In the genomic region with DNA sequence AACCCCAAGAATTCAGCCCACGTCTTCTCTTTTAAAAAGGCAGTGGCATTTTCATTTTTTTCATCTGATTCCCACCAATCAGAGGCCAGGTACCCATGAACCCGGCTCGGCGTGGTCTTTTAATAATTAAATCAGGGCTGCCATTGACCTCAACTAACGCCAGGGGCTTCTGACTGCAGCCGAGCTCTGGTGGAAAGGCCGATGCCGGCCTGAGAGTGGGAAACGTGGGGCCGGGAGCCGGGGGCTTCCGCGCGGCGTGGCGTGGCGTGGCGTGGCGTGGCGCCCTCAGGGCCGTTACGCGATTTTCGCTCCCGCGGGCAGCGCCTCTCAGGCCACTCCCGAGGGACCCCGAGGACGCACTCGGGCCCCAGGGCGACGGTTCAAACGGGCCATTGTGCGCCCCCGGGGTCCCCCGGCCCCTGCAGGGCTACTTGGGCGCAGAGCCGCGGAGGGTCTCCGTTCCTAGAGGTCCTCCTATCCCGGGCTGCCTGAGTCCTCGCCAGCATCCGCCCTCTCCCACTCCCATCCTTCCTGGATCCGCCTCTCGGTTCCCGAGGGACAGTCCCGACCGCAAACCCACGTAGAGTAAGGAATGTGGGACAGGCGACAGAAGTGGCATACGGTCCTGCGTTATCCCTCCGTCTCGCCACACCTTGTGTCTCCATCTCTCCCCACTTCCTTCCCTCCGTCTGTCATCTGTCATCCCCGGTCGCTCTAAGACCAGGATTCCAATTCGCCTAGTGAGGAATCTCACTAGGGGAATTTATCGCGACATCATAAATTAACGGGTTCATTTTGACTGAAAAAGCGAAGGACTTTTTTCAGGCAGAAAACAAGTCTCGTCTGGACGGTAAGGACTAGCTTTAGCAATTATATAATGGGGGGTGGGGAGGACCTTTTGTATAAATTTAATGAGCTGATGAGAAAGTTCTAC, we compare ENCODE assay signal across 1 cellular context.
A peak's percentile ranks its signal among the peaks of the same experiment; 100 is the strongest.
TF ChIP-seq lines count a peak whose summit lies in the region.

No MANE protein-coding gene starts in this region.

TF ChIP-seq in H1, 55 proteins besides CTCF, POLR2A, EP300 and RAD21 (continued from another document):
- TF ChIP-seq SIRT6 (IDR thresholded peaks at IDR 0.05; ENCODE audit: low read length) (no peak), HDAC2 (IDR thresholded peaks at IDR 0.05; ENCODE audit: borderline replicate concordance in 1 of 2, low read depth in 2 of 2, low read length in 2 of 2) (peak; percentile 76 to 94; a peak in 3 of 4 replicates), CHD2 (IDR thresholded peaks at IDR 0.05; ENCODE audit: low read length) (0 out of 2 replicates have a peak, but pooled peaks have one; percentile 37), YY1 (IDR thresholded peaks at IDR 0.05; ENCODE audit: low read depth, low read length) (0 out of 2 replicates have a peak, but pooled peaks have one; percentile 13), GABPA (IDR thresholded peaks at IDR 0.05; ENCODE audit: borderline replicate concordance, insufficient read depth, low read length) (no peak), TCF12 (IDR thresholded peaks at IDR 0.05; ENCODE audit: low read depth, low read length) (no peak), SUZ12 (IDR thresholded peaks at IDR 0.05; ENCODE audit: low read length) (no peak), CBX8 (IDR thresholded peaks at IDR 0.05; ENCODE audit: borderline replicate concordance, low read depth, low read length) (no peak), KDM1A (IDR thresholded peaks at IDR 0.05; ENCODE audit: borderline replicate concordance, low read length) (no peak), ASH2L (IDR thresholded peaks at IDR 0.05; ENCODE audit: low read length) (no peak), BRCA1 (IDR thresholded peaks at IDR 0.05; ENCODE audit: low read depth, low read length) (no peak), BCL11A (IDR thresholded peaks at IDR 0.05; ENCODE audit: low read depth in 2 of 2, low read length in 2 of 2) (no peak), JUND (IDR thresholded peaks at IDR 0.05; ENCODE audit: low read length) (no peak), CTBP2 (IDR thresholded peaks at IDR 0.05; ENCODE audit: borderline replicate concordance, insufficient read depth, insufficient read length, low read length) (no peak), KDM5A (IDR thresholded peaks at IDR 0.05; ENCODE audit: low read length) (no peak), SIN3A (conservative IDR thresholded peaks at IDR 0.05 in 1 of 2, IDR thresholded peaks at IDR 0.05 in 1 of 2; ENCODE audit: low read depth in 1 of 2, low read length in 2 of 2) (peak; percentile 90), CHD1 (IDR thresholded peaks at IDR 0.05; ENCODE audit: low read depth, low read length) (no peak), EGR1 (IDR thresholded peaks at IDR 0.05; ENCODE audit: borderline replicate concordance, low read depth, low read length) (no peak), EZH2 (IDR thresholded peaks at IDR 0.05; ENCODE audit: low read depth, low read length, severe bottlenecking) (no peak), RXRA (IDR thresholded peaks at IDR 0.05; ENCODE audit: insufficient read depth, low read depth, low read length) (no peak), SAP30 (IDR thresholded peaks at IDR 0.05; ENCODE audit: insufficient read depth, insufficient replicate concordance, low read length) (peak; percentile 93), TAF1 (IDR thresholded peaks at IDR 0.05; ENCODE audit: low read depth, low read length) (no peak), CEBPB (IDR thresholded peaks at IDR 0.05; ENCODE audit: low read depth, low read length) (no peak), CBX5 (IDR thresholded peaks at IDR 0.05; ENCODE audit: low read depth, low read length) (no peak), TAF7 (optimal IDR thresholded peaks at IDR 0.05; ENCODE audit: borderline replicate concordance, low read depth, low read length) (no peak), HDAC6 (IDR thresholded peaks at IDR 0.05; ENCODE audit: low read depth, low read length) (no peak), SRF (IDR thresholded peaks at IDR 0.05; ENCODE audit: low read depth, low read length) (no peak), NANOG (IDR thresholded peaks at IDR 0.05; ENCODE audit: insufficient read depth, low read depth, low read length, poor library complexity, severe bottlenecking) (no peak), RFX5 (IDR thresholded peaks at IDR 0.05; ENCODE audit: borderline replicate concordance, low read depth, low read length) (no peak), POLR2AphosphoS5 (IDR thresholded peaks at IDR 0.05; ENCODE audit: low read depth, low read length) (no peak), SP1 (IDR thresholded peaks at IDR 0.05; ENCODE audit: low read depth, low read length) (no peak), RNF2 (IDR thresholded peaks at IDR 0.05; ENCODE audit: borderline replicate concordance, low read depth, low read length, missing control alignments, poor library complexity, severe bottlenecking) (no peak), SIX5 (IDR thresholded peaks at IDR 0.05; ENCODE audit: low read depth, low read length) (no peak), ZNF274 (IDR thresholded peaks at IDR 0.05; ENCODE audit: borderline replicate concordance, extremely low read depth, low read length) (no peak), FOSL1 (IDR thresholded peaks at IDR 0.05; ENCODE audit: insufficient read depth, low read depth, low read length) (no peak), TBP (IDR thresholded peaks at IDR 0.05; ENCODE audit: low read depth, low read length) (no peak), MAFK (IDR thresholded peaks at IDR 0.05; ENCODE audit: low read depth, low read length) (no peak), POU5F1 (IDR thresholded peaks at IDR 0.05; ENCODE audit: low read depth, low read length) (no peak), KDM4A (IDR thresholded peaks at IDR 0.05; ENCODE audit: low read depth, low read length, severe bottlenecking) (peak; percentile 82)
- TF ChIP-seq, protein P1, sequence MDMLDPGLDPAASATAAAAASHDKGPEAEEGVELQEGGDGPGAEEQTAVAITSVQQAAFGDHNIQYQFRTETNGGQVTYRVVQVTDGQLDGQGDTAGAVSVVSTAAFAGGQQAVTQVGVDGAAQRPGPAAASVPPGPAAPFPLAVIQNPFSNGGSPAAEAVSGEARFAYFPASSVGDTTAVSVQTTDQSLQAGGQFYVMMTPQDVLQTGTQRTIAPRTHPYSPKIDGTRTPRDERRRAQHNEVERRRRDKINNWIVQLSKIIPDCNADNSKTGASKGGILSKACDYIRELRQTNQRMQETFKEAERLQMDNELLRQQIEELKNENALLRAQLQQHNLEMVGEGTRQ (IDR thresholded peaks at IDR 0.05; ENCODE audit: low read length) = no peak
- TF ChIP-seq, protein P2, sequence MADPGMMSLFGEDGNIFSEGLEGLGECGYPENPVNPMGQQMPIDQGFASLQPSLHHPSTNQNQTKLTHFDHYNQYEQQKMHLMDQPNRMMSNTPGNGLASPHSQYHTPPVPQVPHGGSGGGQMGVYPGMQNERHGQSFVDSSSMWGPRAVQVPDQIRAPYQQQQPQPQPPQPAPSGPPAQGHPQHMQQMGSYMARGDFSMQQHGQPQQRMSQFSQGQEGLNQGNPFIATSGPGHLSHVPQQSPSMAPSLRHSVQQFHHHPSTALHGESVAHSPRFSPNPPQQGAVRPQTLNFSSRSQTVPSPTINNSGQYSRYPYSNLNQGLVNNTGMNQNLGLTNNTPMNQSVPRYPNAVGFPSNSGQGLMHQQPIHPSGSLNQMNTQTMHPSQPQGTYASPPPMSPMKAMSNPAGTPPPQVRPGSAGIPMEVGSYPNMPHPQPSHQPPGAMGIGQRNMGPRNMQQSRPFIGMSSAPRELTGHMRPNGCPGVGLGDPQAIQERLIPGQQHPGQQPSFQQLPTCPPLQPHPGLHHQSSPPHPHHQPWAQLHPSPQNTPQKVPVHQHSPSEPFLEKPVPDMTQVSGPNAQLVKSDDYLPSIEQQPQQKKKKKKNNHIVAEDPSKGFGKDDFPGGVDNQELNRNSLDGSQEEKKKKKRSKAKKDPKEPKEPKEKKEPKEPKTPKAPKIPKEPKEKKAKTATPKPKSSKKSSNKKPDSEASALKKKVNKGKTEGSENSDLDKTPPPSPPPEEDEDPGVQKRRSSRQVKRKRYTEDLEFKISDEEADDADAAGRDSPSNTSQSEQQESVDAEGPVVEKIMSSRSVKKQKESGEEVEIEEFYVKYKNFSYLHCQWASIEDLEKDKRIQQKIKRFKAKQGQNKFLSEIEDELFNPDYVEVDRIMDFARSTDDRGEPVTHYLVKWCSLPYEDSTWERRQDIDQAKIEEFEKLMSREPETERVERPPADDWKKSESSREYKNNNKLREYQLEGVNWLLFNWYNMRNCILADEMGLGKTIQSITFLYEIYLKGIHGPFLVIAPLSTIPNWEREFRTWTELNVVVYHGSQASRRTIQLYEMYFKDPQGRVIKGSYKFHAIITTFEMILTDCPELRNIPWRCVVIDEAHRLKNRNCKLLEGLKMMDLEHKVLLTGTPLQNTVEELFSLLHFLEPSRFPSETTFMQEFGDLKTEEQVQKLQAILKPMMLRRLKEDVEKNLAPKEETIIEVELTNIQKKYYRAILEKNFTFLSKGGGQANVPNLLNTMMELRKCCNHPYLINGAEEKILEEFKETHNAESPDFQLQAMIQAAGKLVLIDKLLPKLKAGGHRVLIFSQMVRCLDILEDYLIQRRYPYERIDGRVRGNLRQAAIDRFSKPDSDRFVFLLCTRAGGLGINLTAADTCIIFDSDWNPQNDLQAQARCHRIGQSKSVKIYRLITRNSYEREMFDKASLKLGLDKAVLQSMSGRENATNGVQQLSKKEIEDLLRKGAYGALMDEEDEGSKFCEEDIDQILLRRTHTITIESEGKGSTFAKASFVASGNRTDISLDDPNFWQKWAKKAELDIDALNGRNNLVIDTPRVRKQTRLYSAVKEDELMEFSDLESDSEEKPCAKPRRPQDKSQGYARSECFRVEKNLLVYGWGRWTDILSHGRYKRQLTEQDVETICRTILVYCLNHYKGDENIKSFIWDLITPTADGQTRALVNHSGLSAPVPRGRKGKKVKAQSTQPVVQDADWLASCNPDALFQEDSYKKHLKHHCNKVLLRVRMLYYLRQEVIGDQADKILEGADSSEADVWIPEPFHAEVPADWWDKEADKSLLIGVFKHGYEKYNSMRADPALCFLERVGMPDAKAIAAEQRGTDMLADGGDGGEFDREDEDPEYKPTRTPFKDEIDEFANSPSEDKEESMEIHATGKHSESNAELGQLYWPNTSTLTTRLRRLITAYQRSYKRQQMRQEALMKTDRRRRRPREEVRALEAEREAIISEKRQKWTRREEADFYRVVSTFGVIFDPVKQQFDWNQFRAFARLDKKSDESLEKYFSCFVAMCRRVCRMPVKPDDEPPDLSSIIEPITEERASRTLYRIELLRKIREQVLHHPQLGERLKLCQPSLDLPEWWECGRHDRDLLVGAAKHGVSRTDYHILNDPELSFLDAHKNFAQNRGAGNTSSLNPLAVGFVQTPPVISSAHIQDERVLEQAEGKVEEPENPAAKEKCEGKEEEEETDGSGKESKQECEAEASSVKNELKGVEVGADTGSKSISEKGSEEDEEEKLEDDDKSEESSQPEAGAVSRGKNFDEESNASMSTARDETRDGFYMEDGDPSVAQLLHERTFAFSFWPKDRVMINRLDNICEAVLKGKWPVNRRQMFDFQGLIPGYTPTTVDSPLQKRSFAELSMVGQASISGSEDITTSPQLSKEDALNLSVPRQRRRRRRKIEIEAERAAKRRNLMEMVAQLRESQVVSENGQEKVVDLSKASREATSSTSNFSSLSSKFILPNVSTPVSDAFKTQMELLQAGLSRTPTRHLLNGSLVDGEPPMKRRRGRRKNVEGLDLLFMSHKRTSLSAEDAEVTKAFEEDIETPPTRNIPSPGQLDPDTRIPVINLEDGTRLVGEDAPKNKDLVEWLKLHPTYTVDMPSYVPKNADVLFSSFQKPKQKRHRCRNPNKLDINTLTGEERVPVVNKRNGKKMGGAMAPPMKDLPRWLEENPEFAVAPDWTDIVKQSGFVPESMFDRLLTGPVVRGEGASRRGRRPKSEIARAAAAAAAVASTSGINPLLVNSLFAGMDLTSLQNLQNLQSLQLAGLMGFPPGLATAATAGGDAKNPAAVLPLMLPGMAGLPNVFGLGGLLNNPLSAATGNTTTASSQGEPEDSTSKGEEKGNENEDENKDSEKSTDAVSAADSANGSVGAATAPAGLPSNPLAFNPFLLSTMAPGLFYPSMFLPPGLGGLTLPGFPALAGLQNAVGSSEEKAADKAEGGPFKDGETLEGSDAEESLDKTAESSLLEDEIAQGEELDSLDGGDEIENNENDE (IDR thresholded peaks at IDR 0.05; ENCODE audit: insufficient replicate concordance, low read length) = no peak
- TF ChIP-seq, protein P3, sequence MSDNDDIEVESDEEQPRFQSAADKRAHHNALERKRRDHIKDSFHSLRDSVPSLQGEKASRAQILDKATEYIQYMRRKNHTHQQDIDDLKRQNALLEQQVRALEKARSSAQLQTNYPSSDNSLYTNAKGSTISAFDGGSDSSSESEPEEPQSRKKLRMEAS (IDR thresholded peaks at IDR 0.05) = no peak
- TF ChIP-seq, protein P4, sequence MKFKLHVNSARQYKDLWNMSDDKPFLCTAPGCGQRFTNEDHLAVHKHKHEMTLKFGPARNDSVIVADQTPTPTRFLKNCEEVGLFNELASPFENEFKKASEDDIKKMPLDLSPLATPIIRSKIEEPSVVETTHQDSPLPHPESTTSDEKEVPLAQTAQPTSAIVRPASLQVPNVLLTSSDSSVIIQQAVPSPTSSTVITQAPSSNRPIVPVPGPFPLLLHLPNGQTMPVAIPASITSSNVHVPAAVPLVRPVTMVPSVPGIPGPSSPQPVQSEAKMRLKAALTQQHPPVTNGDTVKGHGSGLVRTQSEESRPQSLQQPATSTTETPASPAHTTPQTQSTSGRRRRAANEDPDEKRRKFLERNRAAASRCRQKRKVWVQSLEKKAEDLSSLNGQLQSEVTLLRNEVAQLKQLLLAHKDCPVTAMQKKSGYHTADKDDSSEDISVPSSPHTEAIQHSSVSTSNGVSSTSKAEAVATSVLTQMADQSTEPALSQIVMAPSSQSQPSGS (IDR thresholded peaks at IDR 0.05; ENCODE audit: low read length) = no peak
